ENCODE assay signal across 9 cellular contexts in the genomic region with DNA sequence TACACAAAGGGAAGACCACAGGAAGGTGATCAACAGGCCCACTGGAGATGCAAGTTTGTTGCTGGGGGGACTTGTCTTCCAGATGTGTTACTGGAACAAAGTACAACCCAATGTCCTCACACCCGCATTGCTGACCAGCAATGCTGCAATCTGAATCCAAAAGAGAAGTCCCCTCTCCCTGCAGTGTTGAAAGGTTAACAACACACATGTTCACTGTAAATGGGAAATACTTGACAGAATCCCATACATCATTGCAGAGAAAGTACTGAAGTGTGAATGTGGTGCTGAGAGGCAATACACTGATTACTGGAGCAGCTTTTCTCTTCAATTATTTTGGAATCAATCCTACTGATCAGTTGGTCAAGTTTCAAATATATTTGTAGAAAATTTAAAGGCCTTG.
"Had no signal": no experiment of that assay in that cellular context is flagged by ENCODE, and none has a peak within 500 bp of the region (broad histone marks: within the 10 kb centered on the region; RNA-seq: fewer than 3 reads in every experiment).

No MANE protein-coding gene starts in this region.

- H3K36me3 ChIP-seq: HAP-1 had no signal

- H3K9ac ChIP-seq: GM23248 had no signal

- ATAC-seq: HCT116 had no signal

- H3K27ac ChIP-seq: GM23248 had no signal

- DNase-seq: GM23248, GOT3, H7, H9, HCEC 1CT, HFFc6 had no signal

- FAIRE-seq: H54 had no signal

- H3K4me3 Mint-ChIP-seq: H9, HFFc6 had no signal

- H3K4me3 ChIP-seq: GM23248, HAP-1 had no signal

- H2AFZ ChIP-seq: GM23248 had no signal

- H3K9me3 ChIP-seq: HAP-1 had no signal

- H3K9me3 Mint-ChIP-seq: H9 had no signal

- H3K27ac Mint-ChIP-seq: H9, HFFc6 had no signal
